ENCODE assay signal across 1 cellular context in the genomic region with DNA sequence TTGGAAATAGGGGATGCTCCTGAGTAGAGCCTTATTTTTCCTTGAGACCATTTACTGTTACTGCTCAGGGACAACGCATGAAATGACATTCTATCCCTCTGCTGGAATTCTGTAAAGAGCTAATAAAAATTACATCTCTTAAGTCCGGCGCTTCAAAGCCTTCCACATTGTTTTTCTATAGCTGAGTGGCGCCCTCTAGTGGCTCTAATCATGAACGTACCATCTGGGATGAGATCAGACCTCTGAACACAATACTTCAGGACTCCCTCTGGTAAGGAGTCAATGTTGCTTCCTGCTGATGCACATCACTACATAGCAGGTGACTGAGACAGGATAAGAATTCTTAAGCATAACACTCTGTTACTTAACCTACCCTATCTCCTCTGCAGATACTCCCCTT.
TF ChIP-seq lines count a peak whose summit lies in the region.

No MANE protein-coding gene starts in this region.

TF ChIP-seq in WTC11, 78 proteins besides CTCF, POLR2A, EP300 and RAD21 (continued from another document):
- TF ChIP-seq, protein P1, sequence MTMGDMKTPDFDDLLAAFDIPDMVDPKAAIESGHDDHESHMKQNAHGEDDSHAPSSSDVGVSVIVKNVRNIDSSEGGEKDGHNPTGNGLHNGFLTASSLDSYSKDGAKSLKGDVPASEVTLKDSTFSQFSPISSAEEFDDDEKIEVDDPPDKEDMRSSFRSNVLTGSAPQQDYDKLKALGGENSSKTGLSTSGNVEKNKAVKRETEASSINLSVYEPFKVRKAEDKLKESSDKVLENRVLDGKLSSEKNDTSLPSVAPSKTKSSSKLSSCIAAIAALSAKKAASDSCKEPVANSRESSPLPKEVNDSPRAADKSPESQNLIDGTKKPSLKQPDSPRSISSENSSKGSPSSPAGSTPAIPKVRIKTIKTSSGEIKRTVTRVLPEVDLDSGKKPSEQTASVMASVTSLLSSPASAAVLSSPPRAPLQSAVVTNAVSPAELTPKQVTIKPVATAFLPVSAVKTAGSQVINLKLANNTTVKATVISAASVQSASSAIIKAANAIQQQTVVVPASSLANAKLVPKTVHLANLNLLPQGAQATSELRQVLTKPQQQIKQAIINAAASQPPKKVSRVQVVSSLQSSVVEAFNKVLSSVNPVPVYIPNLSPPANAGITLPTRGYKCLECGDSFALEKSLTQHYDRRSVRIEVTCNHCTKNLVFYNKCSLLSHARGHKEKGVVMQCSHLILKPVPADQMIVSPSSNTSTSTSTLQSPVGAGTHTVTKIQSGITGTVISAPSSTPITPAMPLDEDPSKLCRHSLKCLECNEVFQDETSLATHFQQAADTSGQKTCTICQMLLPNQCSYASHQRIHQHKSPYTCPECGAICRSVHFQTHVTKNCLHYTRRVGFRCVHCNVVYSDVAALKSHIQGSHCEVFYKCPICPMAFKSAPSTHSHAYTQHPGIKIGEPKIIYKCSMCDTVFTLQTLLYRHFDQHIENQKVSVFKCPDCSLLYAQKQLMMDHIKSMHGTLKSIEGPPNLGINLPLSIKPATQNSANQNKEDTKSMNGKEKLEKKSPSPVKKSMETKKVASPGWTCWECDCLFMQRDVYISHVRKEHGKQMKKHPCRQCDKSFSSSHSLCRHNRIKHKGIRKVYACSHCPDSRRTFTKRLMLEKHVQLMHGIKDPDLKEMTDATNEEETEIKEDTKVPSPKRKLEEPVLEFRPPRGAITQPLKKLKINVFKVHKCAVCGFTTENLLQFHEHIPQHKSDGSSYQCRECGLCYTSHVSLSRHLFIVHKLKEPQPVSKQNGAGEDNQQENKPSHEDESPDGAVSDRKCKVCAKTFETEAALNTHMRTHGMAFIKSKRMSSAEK (CRISPR knock-in tag; IDR thresholded peaks at IDR 0.05; ENCODE audit: borderline replicate concordance): no peak
- TF ChIP-seq ELF4 (CRISPR knock-in tag; IDR thresholded peaks at IDR 0.05; ENCODE audit: low read depth) (no peak), SMAD3 (CRISPR knock-in tag; IDR thresholded peaks at IDR 0.05; ENCODE audit: borderline replicate concordance) (no peak)
- TF ChIP-seq, protein P2, sequence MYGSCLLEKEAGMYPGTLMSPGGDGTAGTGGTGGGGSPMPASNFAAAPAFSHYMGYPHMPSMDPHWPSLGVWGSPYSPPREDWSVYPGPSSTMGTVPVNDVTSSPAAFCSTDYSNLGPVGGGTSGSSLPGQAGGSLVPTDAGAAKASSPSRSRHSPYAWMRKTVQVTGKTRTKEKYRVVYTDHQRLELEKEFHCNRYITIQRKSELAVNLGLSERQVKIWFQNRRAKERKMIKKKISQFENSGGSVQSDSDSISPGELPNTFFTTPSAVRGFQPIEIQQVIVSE (CRISPR knock-in tag; IDR thresholded peaks at IDR 0.05; ENCODE audit: borderline replicate concordance): no peak
- TF ChIP-seq, protein P3, sequence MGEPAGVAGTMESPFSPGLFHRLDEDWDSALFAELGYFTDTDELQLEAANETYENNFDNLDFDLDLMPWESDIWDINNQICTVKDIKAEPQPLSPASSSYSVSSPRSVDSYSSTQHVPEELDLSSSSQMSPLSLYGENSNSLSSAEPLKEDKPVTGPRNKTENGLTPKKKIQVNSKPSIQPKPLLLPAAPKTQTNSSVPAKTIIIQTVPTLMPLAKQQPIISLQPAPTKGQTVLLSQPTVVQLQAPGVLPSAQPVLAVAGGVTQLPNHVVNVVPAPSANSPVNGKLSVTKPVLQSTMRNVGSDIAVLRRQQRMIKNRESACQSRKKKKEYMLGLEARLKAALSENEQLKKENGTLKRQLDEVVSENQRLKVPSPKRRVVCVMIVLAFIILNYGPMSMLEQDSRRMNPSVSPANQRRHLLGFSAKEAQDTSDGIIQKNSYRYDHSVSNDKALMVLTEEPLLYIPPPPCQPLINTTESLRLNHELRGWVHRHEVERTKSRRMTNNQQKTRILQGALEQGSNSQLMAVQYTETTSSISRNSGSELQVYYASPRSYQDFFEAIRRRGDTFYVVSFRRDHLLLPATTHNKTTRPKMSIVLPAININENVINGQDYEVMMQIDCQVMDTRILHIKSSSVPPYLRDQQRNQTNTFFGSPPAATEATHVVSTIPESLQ (CRISPR knock-in tag; IDR thresholded peaks at IDR 0.05): no peak
- TF ChIP-seq, protein P4, sequence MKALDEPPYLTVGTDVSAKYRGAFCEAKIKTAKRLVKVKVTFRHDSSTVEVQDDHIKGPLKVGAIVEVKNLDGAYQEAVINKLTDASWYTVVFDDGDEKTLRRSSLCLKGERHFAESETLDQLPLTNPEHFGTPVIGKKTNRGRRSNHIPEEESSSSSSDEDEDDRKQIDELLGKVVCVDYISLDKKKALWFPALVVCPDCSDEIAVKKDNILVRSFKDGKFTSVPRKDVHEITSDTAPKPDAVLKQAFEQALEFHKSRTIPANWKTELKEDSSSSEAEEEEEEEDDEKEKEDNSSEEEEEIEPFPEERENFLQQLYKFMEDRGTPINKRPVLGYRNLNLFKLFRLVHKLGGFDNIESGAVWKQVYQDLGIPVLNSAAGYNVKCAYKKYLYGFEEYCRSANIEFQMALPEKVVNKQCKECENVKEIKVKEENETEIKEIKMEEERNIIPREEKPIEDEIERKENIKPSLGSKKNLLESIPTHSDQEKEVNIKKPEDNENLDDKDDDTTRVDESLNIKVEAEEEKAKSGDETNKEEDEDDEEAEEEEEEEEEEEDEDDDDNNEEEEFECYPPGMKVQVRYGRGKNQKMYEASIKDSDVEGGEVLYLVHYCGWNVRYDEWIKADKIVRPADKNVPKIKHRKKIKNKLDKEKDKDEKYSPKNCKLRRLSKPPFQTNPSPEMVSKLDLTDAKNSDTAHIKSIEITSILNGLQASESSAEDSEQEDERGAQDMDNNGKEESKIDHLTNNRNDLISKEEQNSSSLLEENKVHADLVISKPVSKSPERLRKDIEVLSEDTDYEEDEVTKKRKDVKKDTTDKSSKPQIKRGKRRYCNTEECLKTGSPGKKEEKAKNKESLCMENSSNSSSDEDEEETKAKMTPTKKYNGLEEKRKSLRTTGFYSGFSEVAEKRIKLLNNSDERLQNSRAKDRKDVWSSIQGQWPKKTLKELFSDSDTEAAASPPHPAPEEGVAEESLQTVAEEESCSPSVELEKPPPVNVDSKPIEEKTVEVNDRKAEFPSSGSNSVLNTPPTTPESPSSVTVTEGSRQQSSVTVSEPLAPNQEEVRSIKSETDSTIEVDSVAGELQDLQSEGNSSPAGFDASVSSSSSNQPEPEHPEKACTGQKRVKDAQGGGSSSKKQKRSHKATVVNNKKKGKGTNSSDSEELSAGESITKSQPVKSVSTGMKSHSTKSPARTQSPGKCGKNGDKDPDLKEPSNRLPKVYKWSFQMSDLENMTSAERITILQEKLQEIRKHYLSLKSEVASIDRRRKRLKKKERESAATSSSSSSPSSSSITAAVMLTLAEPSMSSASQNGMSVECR (CRISPR knock-in tag; IDR thresholded peaks at IDR 0.05; ENCODE audit: borderline replicate concordance): no peak
